ENCODE assay signal across 1 cellular context in genomic region chr12:100453953-100454352, GRCh38.
TF ChIP-seq lines count a peak whose summit lies in the region.

No MANE protein-coding gene starts in this region.

TF ChIP-seq in GM23338, 12 proteins besides CTCF, POLR2A, EP300 and RAD21 (continued from another document):
- TF ChIP-seq REST (IDR thresholded peaks at IDR 0.05; ENCODE audit: unreplicated experiment) (no peak), JUNB (IDR thresholded peaks at IDR 0.05; ENCODE audit: unreplicated experiment) (no peak)
